ENCODE assay signal across 13 cellular contexts in the genomic region with DNA sequence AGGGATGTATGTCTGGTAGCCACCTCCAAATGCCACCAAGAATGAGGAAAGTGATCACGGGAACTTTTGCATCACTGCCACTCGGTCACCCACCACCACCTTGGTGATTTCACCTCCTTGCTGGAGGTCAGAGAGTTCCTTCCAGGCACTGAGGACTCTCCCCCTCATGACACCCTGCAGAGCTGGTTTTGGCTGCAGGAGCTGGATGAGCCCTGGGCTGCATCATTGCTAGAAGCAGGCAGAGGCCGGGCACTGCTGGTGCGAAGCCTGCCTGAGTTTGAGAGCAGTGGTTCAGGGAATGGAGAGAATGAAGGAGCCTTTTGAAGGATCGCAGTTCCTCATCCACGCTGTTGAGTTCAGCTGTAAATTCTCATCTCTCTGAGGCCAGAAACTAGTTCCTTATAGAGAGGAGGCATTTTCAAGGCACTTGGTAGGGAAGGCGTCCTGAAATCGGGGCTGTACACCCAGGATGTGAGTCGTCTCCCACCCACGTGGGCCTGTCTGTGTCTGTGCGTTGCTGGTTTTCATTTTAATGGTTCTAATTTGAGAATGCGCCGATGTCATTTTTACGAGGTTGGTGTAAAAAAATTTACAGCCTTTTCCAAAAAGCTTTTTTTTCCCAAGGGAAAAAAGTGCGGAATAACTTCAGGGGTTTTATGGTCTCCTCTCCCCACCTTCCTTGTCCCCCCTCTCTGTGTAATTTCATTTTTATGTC. TPM values are rescaled to one million over a fixed set of nuclear protein-coding genes. Genes with fewer than 3 reads are reported as not detected.
A peak's percentile ranks its signal among the peaks of the same experiment; 100 is the strongest.
DNase-seq lines count a peak whose midpoint lies in the region; ATAC-seq and TF ChIP-seq lines count a peak whose summit lies in the region.
"Had no signal": no experiment of that assay in that cellular context is flagged by ENCODE, and none has a peak within 500 bp of the region (broad histone marks: within the 10 kb centered on the region; RNA-seq: fewer than 3 reads in every experiment).

No MANE protein-coding gene starts in this region.

- H2AFZ ChIP-seq in neural progenitor cell (replicated peaks), result no peak overlapping the region

- H4K20me1 ChIP-seq in neural progenitor cell (ENCODE audit: low read depth), result peaks cover 4% of the 10 kb centered on the region

- peak; percentile 56 to 70 for ATAC-seq in activated naive CD4-positive, alpha-beta T cell treated with anti-CD3 and anti-CD28 coated beads, Interleukin-2, amount 50 U/mL, for 72 hours
- ATAC-seq in HG03097 (IDR thresholded peaks at IDR 0.05; ENCODE audit: low FRiP score, unreplicated experiment) (no peak), HG03139 (IDR thresholded peaks at IDR 0.05; ENCODE audit: unreplicated experiment) (no peak), HG03159 (IDR thresholded peaks at IDR 0.05; ENCODE audit: unreplicated experiment) (no peak), GM19455 (IDR thresholded peaks at IDR 0.05; ENCODE audit: unreplicated experiment) (no peak)
- ATAC-seq: esophagus mucosa, lower lobe of right lung had no signal

- no peaks in the 10 kb centered on the region for H3K27me3 ChIP-seq in neural progenitor cell
- H3K27me3 ChIP-seq: SJCRH30 had no signal

- no peaks in the 10 kb centered on the region for H3K9me3 ChIP-seq in neural progenitor cell (ENCODE audit: low read depth)
- H3K9me3 ChIP-seq: lower lobe of right lung, SJCRH30 had no signal

- H3K4me2 ChIP-seq in neural progenitor cell, result peak overlapping the region; percentile 82

- no peaks in the 10 kb centered on the region for H3K36me3 ChIP-seq in neural progenitor cell

- H3K36me3 Mint-ChIP-seq in activated naive CD4-positive, alpha-beta T cell treated with anti-CD3 and anti-CD28 coated beads, Interleukin-2, amount 50 U/mL, for 72 hours, result peaks cover 0 to 2% of the 10 kb centered on the region in 2 donors
- peaks cover 43% of the 10 kb centered on the region for H3K36me3 Mint-ChIP-seq in neural progenitor cell

- peak overlapping the region in 1 of 2 donors; percentile 16 for H3K27ac Mint-ChIP-seq in activated naive CD4-positive, alpha-beta T cell treated with anti-CD3 and anti-CD28 coated beads, Interleukin-2, amount 50 U/mL, for 72 hours
- peak overlapping the region; percentile 100 for H3K27ac Mint-ChIP-seq in neural progenitor cell

- H3K9ac ChIP-seq in neural progenitor cell, result no peak overlapping the region

- H3K4me3 Mint-ChIP-seq in neural progenitor cell, result peak overlapping the region; percentile 83

- H3K4me1 Mint-ChIP-seq in neural progenitor cell, result peaks cover 89% of the 10 kb centered on the region

- no peak overlapping the region for H3K4me3 ChIP-seq in neural progenitor cell
- H3K4me3 ChIP-seq: lower lobe of right lung, SJCRH30 had no signal

- peaks cover 36% of the 10 kb centered on the region for H3K79me2 ChIP-seq in neural progenitor cell (ENCODE audit: low read depth)

- peaks cover 53% of the 10 kb centered on the region for H3F3A ChIP-seq in neural progenitor cell (ENCODE audit: low read depth)

- H3K4me1 ChIP-seq in neural progenitor cell, result peaks cover 80% of the 10 kb centered on the region

- peak; percentile 35 for DNase-seq in stimulated activated CD4-positive, alpha-beta T cell treated with anti-CD3 and anti-CD28 coated beads, Interleukin-1b, Interleukin-23, amount 100 ng/mL, for 48 hours
- DNase-seq in stimulated activated CD4-positive, alpha-beta T cell treated with anti-CD3 and anti-CD28 coated beads, Interleukin-2, amount 100 ng/mL, for 48 hours, result no peak
- no peak for DNase-seq in activated naive CD4-positive, alpha-beta T cell treated with anti-CD3 and anti-CD28 coated beads, Interleukin-2, amount 50 U/mL, for 72 hours (ENCODE audit: low spot score in 2 of 2)
- no peak for DNase-seq in neural progenitor cell (ENCODE audit: low spot score)
- DNase-seq: central memory CD4-positive, alpha-beta T cell; GF-D8; lower lobe of right lung; SJCRH30 had no signal

- no peak for TF ChIP-seq CTCF in neural progenitor cell (IDR thresholded peaks at IDR 0.05)

- H3K27ac ChIP-seq in neural progenitor cell, result peak overlapping the region; percentile 91
- H3K27ac ChIP-seq: lower lobe of right lung, SJCRH30 had no signal

- H3K9me3 Mint-ChIP-seq in activated naive CD4-positive, alpha-beta T cell treated with anti-CD3 and anti-CD28 coated beads, Interleukin-2, amount 50 U/mL, for 72 hours, result no peaks in the 10 kb centered on the region
- H3K9me3 Mint-ChIP-seq in neural progenitor cell, result no peaks in the 10 kb centered on the region

- peaks cover 8% of the 10 kb centered on the region for H3K27me3 Mint-ChIP-seq in neural progenitor cell (ENCODE audit: insufficient read depth, low read depth)

RNA-seq across cellular contexts. Expression of a gene that starts 25.0 kb away (rescaled TPM):
- total RNA-seq in activated naive CD4-positive, alpha-beta T cell treated with anti-CD3 and anti-CD28 coated beads, Interleukin-2, amount 50 U/mL, for 72 hours, result 10 to 100 TPM in 1 of 2 donors, 1 to 10 TPM in 1; 3.7 to 17.4 TPM
- 2.7 and 6.9 TPM in 2 replicates for total RNA-seq in neural progenitor cell (ENCODE audit: low replicate concordance)

Comparison
In these comparisons a context has a peak if more than half of its experiments do, and no peak if none do; other contexts are left out.
1. ATAC-seq: peak in activated naive CD4-positive, alpha-beta T cell treated with anti-CD3 and anti-CD28 coated beads, Interleukin-2, amount 50 U/mL, for 72 hours (2 of 2); none in HG03097 (single experiment), HG03139 (single experiment), HG03159 (single experiment) and GM19455 (single experiment).